In genomic region chr11:65370659-65371049, GRCh38 we compare ENCODE assay signal across 17 cellular contexts. TPM values are rescaled to one million over a fixed set of nuclear protein-coding genes. Genes with fewer than 3 reads are reported as not detected.
A peak's percentile ranks its signal among the peaks of the same experiment; 100 is the strongest.
DNase-seq lines count a peak whose midpoint lies in the region; ATAC-seq and TF ChIP-seq lines count a peak whose summit lies in the region.
"Had no signal": no experiment of that assay in that cellular context is flagged by ENCODE, and none has a peak within 500 bp of the region (broad histone marks: within the 10 kb centered on the region; RNA-seq: fewer than 3 reads in every experiment).

No MANE protein-coding gene starts in this region.

- H3K9ac ChIP-seq in PC-3 (ENCODE audit: low read length), result peak overlapping the region; percentile 80
- H3K9ac ChIP-seq in fibroblast of lung (ENCODE audit: insufficient read depth, low read length), result no peak overlapping the region
- H3K9ac ChIP-seq in trophoblast cell (ENCODE audit: low read length), result no peak overlapping the region

- no peaks in the 10 kb centered on the region for H3K9me2 ChIP-seq in PC-3 (replicated peaks; ENCODE audit: low read length)

- H3K79me2 ChIP-seq in ACC112 (ENCODE audit: control insufficient read depth, insufficient read depth, low read length, unreplicated experiment) (no peaks in the 10 kb centered on the region), PC-3 (ENCODE audit: low read length) (no peaks in the 10 kb centered on the region), fibroblast of lung (ENCODE audit: control insufficient read depth, insufficient read depth, low read length) (no peaks in the 10 kb centered on the region), trophoblast cell (ENCODE audit: control insufficient read depth, insufficient read depth, low read length, poor library complexity) (no peaks in the 10 kb centered on the region)

- H4K8ac ChIP-seq in trophoblast cell (ENCODE audit: low read depth, low read length), result no peak overlapping the region

- H3F3A ChIP-seq in PC-3 (ENCODE audit: low read length, unreplicated experiment), result no peaks in the 10 kb centered on the region

- intact Hi-C loops in PC-3 (cut with micrococcal nuclease), result loop anchor here (1.0 kb wide), 1 partner anchor 140 kb away; no protein-coding TSS in a partner anchor

- H3K4me1 ChIP-seq in ACC112 (ENCODE audit: control insufficient read depth, insufficient read depth, low read length, unreplicated experiment) (peaks cover 10% of the 10 kb centered on the region), PC-3 (ENCODE audit: insufficient read depth, low read length) (peaks cover 17% of the 10 kb centered on the region), fibroblast of lung (ENCODE audit: control insufficient read depth, extremely low read depth, insufficient read depth, low read length) (no peaks in the 10 kb centered on the region), trophoblast cell (ENCODE audit: control insufficient read depth in 1 of 2, insufficient read depth in 2 of 2, low read length in 2 of 2) (peaks cover 0 to 6% of the 10 kb centered on the region in 2 experiments)
- H3K4me1 ChIP-seq: foreskin keratinocyte, thyroid gland had no signal

- H4K91ac ChIP-seq in trophoblast cell (ENCODE audit: low read depth, low read length), result peak overlapping the region; percentile 48

- H3K27me3 ChIP-seq in ACC112 (ENCODE audit: insufficient read depth, low read length) (no peaks in the 10 kb centered on the region), PC-3 (ENCODE audit: low read length) (no peaks in the 10 kb centered on the region), fibroblast of lung (ENCODE audit: control insufficient read depth, insufficient read depth, low read length) (no peaks in the 10 kb centered on the region), trophoblast cell (ENCODE audit: insufficient read depth, low read length) (no peaks in the 10 kb centered on the region), MG63 (no peaks in the 10 kb centered on the region)
- H3K27me3 ChIP-seq: foreskin keratinocyte, thyroid gland had no signal

- H3K14ac ChIP-seq in trophoblast cell (ENCODE audit: low read length), result no peak overlapping the region

- no peak overlapping the region for H2AK5ac ChIP-seq in trophoblast cell (ENCODE audit: low read length)

- no peak overlapping the region for H2BK120ac ChIP-seq in trophoblast cell (ENCODE audit: insufficient read depth, low read length, poor library complexity)

- in situ Hi-C loops in GM13976 (cut with MboI; ENCODE audit: low sequenced_read_pairs, unreplicated experiment), result no loop called here

- POLR2A ChIA-PET in PC-3 (lab: Charles Lee; ENCODE audit: unreplicated experiment), result interaction anchor here (0.5 to 1.2 kb wide), 5 partner anchors 16 to 94 kb away, joined by 3 to 11 read pairs (median 6); partner anchors contain the start of genes FRMD8 and NEAT1

- no peak overlapping the region for H2BK12ac ChIP-seq in trophoblast cell (ENCODE audit: low read length)

- no peak overlapping the region for H3K23ac ChIP-seq in trophoblast cell (ENCODE audit: low read length)

- H3K4me3 ChIP-seq in ACC112 (ENCODE audit: low read depth, low read length) (no peak overlapping the region), PC-3 (ENCODE audit: low read length) (no peak overlapping the region), fibroblast of lung (replicated peaks in 1 of 4; ENCODE audit: control extremely low read depth in 1 of 4, insufficient read depth in 1 of 4, low read depth in 3 of 4, low read length in 4 of 4) (no peak overlapping the region), trophoblast cell (ENCODE audit: low read depth, low read length) (no peak overlapping the region), MG63 (no peak overlapping the region)
- H3K4me3 ChIP-seq: thyroid gland had no signal

- CTCF ChIA-PET in PC-3 (lab: Charles Lee), result interaction anchor here (0.5 to 1.2 kb wide), 4 partner anchors 10 to 62 kb away, joined by 3 to 5 read pairs (median 4); no protein-coding TSS in a partner anchor

- DNase-seq in PC-3, result no peak
- no peak for DNase-seq in fibroblast of lung (ENCODE audit: low read depth in 2 of 2)
- no peak for DNase-seq in trophoblast cell
- no peak for DNase-seq in HT-29 (ENCODE audit: low spot score)
- no peak for DNase-seq in GM13976 (ENCODE audit: low spot score)
- no peak for DNase-seq in MG63
- no peak for DNase-seq in HuH-7.5 (ENCODE audit: low spot score)
- DNase-seq: activated CD4-positive, alpha-beta T cell treated with anti-CD3 and anti-CD28 coated beads for 1 hour; activated CD8-positive, alpha-beta memory T cell treated with anti-CD3 and anti-CD28 coated beads, Interleukin-2, amount 50 U/mL, for 48 hours; activated naive CD4-positive, alpha-beta T cell treated with anti-CD3 and anti-CD28 coated beads, Interleukin-2, amount 10 ng/mL, durations not matched to agents 7 days and 5 days; MM.1S; NCI-H748 treated with DMSO at 0.1 percent for 48 hours; RPMI8226; T-helper 2 cell; thyroid gland had no signal

- H3K4me2 ChIP-seq in PC-3 (ENCODE audit: low read length), result peak overlapping the region; percentile 18
- peak overlapping the region; percentile 8 for H3K4me2 ChIP-seq in fibroblast of lung (ENCODE audit: extremely low read depth, insufficient read depth, low read length)
- H3K4me2 ChIP-seq in trophoblast cell (ENCODE audit: low read length), result no peak overlapping the region

- H3K9me3 ChIP-seq in PC-3 (ENCODE audit: low read length), result no peaks in the 10 kb centered on the region
- no peaks in the 10 kb centered on the region for H3K9me3 ChIP-seq in fibroblast of lung (ENCODE audit: control insufficient read depth, insufficient read depth, low read depth, low read length)
- H3K9me3 ChIP-seq in trophoblast cell (ENCODE audit: insufficient read depth, low read depth, low read length), result peaks cover 3% of the 10 kb centered on the region
- H3K9me3 ChIP-seq in MG63, result no peaks in the 10 kb centered on the region
- H3K9me3 ChIP-seq: thyroid gland had no signal

- no peak overlapping the region for H2BK5ac ChIP-seq in trophoblast cell (ENCODE audit: low read depth, low read length, poor library complexity)

- H2AFZ ChIP-seq in ACC112 (ENCODE audit: low read length, unreplicated experiment) (no peak overlapping the region), PC-3 (ENCODE audit: low read length) (no peak overlapping the region), fibroblast of lung (ENCODE audit: low read length) (no peak overlapping the region), trophoblast cell (ENCODE audit: insufficient read depth, low read length, poor library complexity) (no peak overlapping the region)

- ATAC-seq in PC-3, result no peak
- ATAC-seq: foreskin keratinocyte had no signal

- TSS peak; percentile 88 for BruUV-seq in PC-3 (replicated peaks; lab: Mats Ljungman, UMichigan)

- H3K36me3 ChIP-seq in ACC112 (ENCODE audit: insufficient read depth, low read length) (no peaks in the 10 kb centered on the region), PC-3 (ENCODE audit: low read depth, low read length) (no peaks in the 10 kb centered on the region), fibroblast of lung (ENCODE audit: control insufficient read depth, insufficient read depth, low read length) (no peaks in the 10 kb centered on the region), trophoblast cell (ENCODE audit: control insufficient read depth in 1 of 2, insufficient read depth in 2 of 2, low read length in 2 of 2) (no peaks in the 10 kb centered on the region), MG63 (no peaks in the 10 kb centered on the region)
- H3K36me3 ChIP-seq: thyroid gland had no signal

- peak overlapping the region; percentile 6 for H3K18ac ChIP-seq in trophoblast cell (ENCODE audit: low read length)

- no peak overlapping the region for H4K12ac ChIP-seq in trophoblast cell (ENCODE audit: low read depth, low read length)

- no peaks in the 10 kb centered on the region for H3K79me1 ChIP-seq in trophoblast cell (ENCODE audit: low read length)

- TF ChIP-seq CTCF in PC-3 (conservative IDR thresholded peaks at IDR 0.05; ENCODE audit: low read depth, low read length), result no peak
- no peak for TF ChIP-seq CTCF in fibroblast of lung (conservative IDR thresholded peaks at IDR 0.05 in 1 of 2, IDR thresholded peaks at IDR 0.05 in 1 of 2; ENCODE audit: low read depth in 1 of 2, low read length in 2 of 2)
- TF ChIP-seq CTCF in GM13976 (IDR thresholded peaks at IDR 0.05; ENCODE audit: borderline replicate concordance, control extremely low read depth, extremely low read depth, insufficient read depth, missing control alignments), result no peak

- no peak overlapping the region for H3K4ac ChIP-seq in trophoblast cell (ENCODE audit: low read depth, low read length)

- H4K20me1 ChIP-seq in PC-3 (ENCODE audit: low read length) (no peaks in the 10 kb centered on the region), fibroblast of lung (ENCODE audit: control insufficient read depth, extremely low read depth, insufficient read depth, low read length) (no peaks in the 10 kb centered on the region)

- WGBS in trophoblast cell (ENCODE audit: extremely low coverage, insufficient coverage, insufficient read length), result no CpG with 5 or more reads among the region's 6 CpGs

- peak overlapping the region; percentile 68; the same call in 1 of the 2 replicates for H3K27ac ChIP-seq in ACC112 (ENCODE audit: low read depth, low read length)
- peak overlapping the region; percentile 97 for H3K27ac ChIP-seq in PC-3 (ENCODE audit: low read length)
- peak overlapping the region; percentile 37 for H3K27ac ChIP-seq in fibroblast of lung (ENCODE audit: insufficient read depth, low read length)
- H3K27ac ChIP-seq in trophoblast cell (ENCODE audit: low read depth, low read length), result peak overlapping the region; percentile 39
- H3K27ac ChIP-seq: foreskin keratinocyte, thyroid gland had no signal

RNA-seq across cellular contexts. Expression of gene SLC25A45, which starts 11.8 kb away (rescaled TPM):
- total RNA-seq in PC-3 (2014; rRNA removed), result 12.7 and 13.1 TPM in 2 replicates
- 1.0 and 1.5 TPM in 2 replicates for total RNA-seq in fibroblast of lung
- 0.50 and 0.52 TPM in 2 replicates for polyA plus RNA-seq in fibroblast of lung
- polyA plus RNA-seq in fibroblast of lung (2012), result 0.98 and 1.0 TPM in 2 replicates
- 0.85 and 1.8 TPM in 2 replicates for polyA minus RNA-seq in fibroblast of lung (ENCODE audit: low replicate concordance)
- 0.93 and 1.1 TPM in 2 replicates for polyA plus RNA-seq in trophoblast cell (2013)
- total RNA-seq in HT-29 (2014; rRNA removed; shearing (Covaris generic)), result 5.8 and 8.8 TPM in 2 replicates
- 1.9 TPM in 2 replicates for total RNA-seq in MG63 (2014; rRNA removed; shearing (Covaris generic); ENCODE audit: low replicate concordance)

RNA-seq across cellular contexts. Expression of gene FRMD8, which starts 15.8 kb away (rescaled TPM):
- total RNA-seq in PC-3 (2014; rRNA removed) (68.3 and 93.2 TPM in 2 replicates), fibroblast of lung (14.9 and 17.5 TPM in 2 replicates)
- polyA plus RNA-seq in fibroblast of lung, result 13.7 and 15.3 TPM in 2 replicates
- 15.2 and 15.4 TPM in 2 replicates for polyA plus RNA-seq in fibroblast of lung (2012)
- polyA minus RNA-seq in fibroblast of lung (ENCODE audit: low replicate concordance), result 26.4 and 28.1 TPM in 2 replicates
- polyA plus RNA-seq in trophoblast cell (2013), result 21.2 and 22.9 TPM in 2 replicates
- total RNA-seq in HT-29 (2014; rRNA removed; shearing (Covaris generic)), result 102 and 106 TPM in 2 replicates
- 25.9 and 44.1 TPM in 2 replicates for total RNA-seq in MG63 (2014; rRNA removed; shearing (Covaris generic); ENCODE audit: low replicate concordance)

RNA-seq across cellular contexts. Expression of gene TIGD3, which starts 16.1 kb away (rescaled TPM):
- total RNA-seq in PC-3 (2014; rRNA removed) (1.3 and 1.6 TPM in 2 replicates), fibroblast of lung (under 0.01 and 0.17 TPM in 2 replicates)
- polyA plus RNA-seq in fibroblast of lung, result 0.03 TPM in 1 of 2 replicates, not detected in the other
- polyA plus RNA-seq in fibroblast of lung (2012), result 0.07 and 0.08 TPM in 2 replicates
- not detected in 2 replicates for polyA minus RNA-seq in fibroblast of lung (ENCODE audit: low replicate concordance)
- 2.1 and 2.3 TPM in 2 replicates for polyA plus RNA-seq in trophoblast cell (2013)
- total RNA-seq in HT-29 (2014; rRNA removed; shearing (Covaris generic)), result 2.9 and 3.0 TPM in 2 replicates
- total RNA-seq in MG63 (2014; rRNA removed; shearing (Covaris generic); ENCODE audit: low replicate concordance), result 0.36 and 2.2 TPM in 2 replicates

RNA-seq across cellular contexts. Expression of gene DPF2, which starts 37.0 kb away (rescaled TPM):
- total RNA-seq in PC-3 (2014; rRNA removed) (45.8 and 63.1 TPM in 2 replicates), fibroblast of lung (37.5 and 42.9 TPM in 2 replicates)
- 55.1 and 76.4 TPM in 2 replicates for polyA plus RNA-seq in fibroblast of lung
- 38.3 and 46.3 TPM in 2 replicates for polyA plus RNA-seq in fibroblast of lung (2012)
- 95.3 and 148 TPM in 2 replicates for polyA minus RNA-seq in fibroblast of lung (ENCODE audit: low replicate concordance)
- 64.3 and 69.7 TPM in 2 replicates for polyA plus RNA-seq in trophoblast cell (2013)
- 28.8 and 30.2 TPM in 2 replicates for total RNA-seq in HT-29 (2014; rRNA removed; shearing (Covaris generic))
- 57.9 and 78.1 TPM in 2 replicates for total RNA-seq in MG63 (2014; rRNA removed; shearing (Covaris generic); ENCODE audit: low replicate concordance)

RNA-seq across cellular contexts. Expression of gene NEAT1, which starts 51.9 kb away (rescaled TPM):
- 47.9 and 96.6 TPM in 2 replicates for total RNA-seq in PC-3 (2014; rRNA removed)
- total RNA-seq in fibroblast of lung, result 177 and 299 TPM in 2 replicates
- polyA plus RNA-seq in fibroblast of lung, result 40.6 and 40.9 TPM in 2 replicates
- polyA plus RNA-seq in fibroblast of lung (2012), result 140 and 151 TPM in 2 replicates
- 61.4 and 179 TPM in 2 replicates for polyA minus RNA-seq in fibroblast of lung (ENCODE audit: low replicate concordance)
- polyA plus RNA-seq in trophoblast cell (2013), result 11.1 and 12.7 TPM in 2 replicates
- total RNA-seq in HT-29 (2014; rRNA removed; shearing (Covaris generic)), result 50.1 and 61.5 TPM in 2 replicates
- 4.8 and 7.7 TPM in 2 replicates for total RNA-seq in MG63 (2014; rRNA removed; shearing (Covaris generic); ENCODE audit: low replicate concordance)

Comparison
In these comparisons a context has a peak if more than half of its experiments do, and no peak if none do; other contexts are left out.
1. H3K27ac ChIP-seq: peak in every context shown above with its lines; median percentile 97 in PC-3; 68 in ACC112; 39 in trophoblast cell; 37 in fibroblast of lung.